1 cellular context compared by ENCODE assay signal in genomic region chr9:34185778-34186551, GRCh38.
A peak's percentile ranks its signal among the peaks of the same experiment; 100 is the strongest.
TF ChIP-seq lines count a peak whose summit lies in the region.

No MANE protein-coding gene starts in this region.

TF ChIP-seq in K562, 482 proteins besides CTCF, POLR2A, EP300 and RAD21 (continued from another document):
- peak; percentile 84 for TF ChIP-seq HMBOX1 (IDR thresholded peaks at IDR 0.05)
- peak; percentile 70 for TF ChIP-seq SMAD4 (CRISPR knock-in tag; conservative IDR thresholded peaks at IDR 0.05)
- no peak for TF ChIP-seq ILK (tag; IDR thresholded peaks at IDR 0.05; ENCODE audit: borderline replicate concordance, low read depth)
- TF ChIP-seq ETV1 (tag; conservative IDR thresholded peaks at IDR 0.05; ENCODE audit: low read depth), result peak; percentile 31; the same call in 1 of the 2 replicates
- TF ChIP-seq MAFG (tag; conservative IDR thresholded peaks at IDR 0.05), result peak; percentile 69
- no peak for TF ChIP-seq DIDO1 (tag; IDR thresholded peaks at IDR 0.05; ENCODE audit: low read depth)
- TF ChIP-seq MGA (IDR thresholded peaks at IDR 0.05), result no peak
- no peak for TF ChIP-seq CCAR2 (IDR thresholded peaks at IDR 0.05; ENCODE audit: low read depth, low read length)
- TF ChIP-seq TARDBP (IDR thresholded peaks at IDR 0.05), result no peak
- TF ChIP-seq CEBPB (tag; IDR thresholded peaks at IDR 0.05), result peak; percentile 68; the same call in 1 of the 2 replicates
- no peak for TF ChIP-seq TAF15 (IDR thresholded peaks at IDR 0.05; ENCODE audit: low read depth, low read length)
- TF ChIP-seq NCOA4 (IDR thresholded peaks at IDR 0.05; ENCODE audit: partially characterized antibody), result no peak
- TF ChIP-seq ATF3 (IDR thresholded peaks at IDR 0.05), result peak; percentile 48
- no peak for TF ChIP-seq ATF3 (CRISPR knock-in tag; conservative IDR thresholded peaks at IDR 0.05)
- peak; percentile 58; the same call in 1 of the 2 replicates for TF ChIP-seq SPI1 (IDR thresholded peaks at IDR 0.05; ENCODE audit: borderline replicate concordance, low read depth, low read length)
- TF ChIP-seq ZBTB1 (CRISPR knock-in tag; IDR thresholded peaks at IDR 0.05; ENCODE audit: borderline replicate concordance, low read depth), result no peak
- 0 out of 4 replicates have a peak, but pooled peaks of 1 of the 2 experiments have one; percentile 17 for TF ChIP-seq TBL1XR1 (IDR thresholded peaks at IDR 0.05; ENCODE audit: low read length in 2 of 2)
- TF ChIP-seq ARID1B (IDR thresholded peaks at IDR 0.05), result peak; percentile 33; the same call in 1 of the 2 replicates
- TF ChIP-seq DACH1 (IDR thresholded peaks at IDR 0.05; ENCODE audit: partially characterized antibody), result peak; percentile 24
- no peak for TF ChIP-seq KLF16 (IDR thresholded peaks at IDR 0.05)
- no peak for TF ChIP-seq PCBP2 (IDR thresholded peaks at IDR 0.05; ENCODE audit: low read depth, low read length, poor library complexity, severe bottlenecking)
- peak; percentile 47; the same call in 1 of the 2 replicates for TF ChIP-seq NCOR1 (IDR thresholded peaks at IDR 0.05)
- TF ChIP-seq FOSL1 (tag; conservative IDR thresholded peaks at IDR 0.05), result peak; percentile 82
- TF ChIP-seq C11orf30 (IDR thresholded peaks at IDR 0.05; ENCODE audit: low read depth), result peak; percentile 76
- TF ChIP-seq CEBPG (CRISPR knock-in tag; IDR thresholded peaks at IDR 0.05), result no peak
- peak; percentile 47 to 81; a peak in 3 of 4 replicates for TF ChIP-seq CEBPG (tag; conservative IDR thresholded peaks at IDR 0.05 in 1 of 2, IDR thresholded peaks at IDR 0.05 in 1 of 2)
- peak; percentile 36 to 47; a peak in 3 of 4 replicates for TF ChIP-seq KDM1A (IDR thresholded peaks at IDR 0.05)
- peak; percentile 26 for TF ChIP-seq CBFA2T3 (IDR thresholded peaks at IDR 0.05)
- TF ChIP-seq SMARCA4 (IDR thresholded peaks at IDR 0.05), result 0 out of 2 replicates have a peak, but pooled peaks have one; percentile 49
- TF ChIP-seq MAFF (IDR thresholded peaks at IDR 0.05; ENCODE audit: low read length), result peak; percentile 51; the same call in 1 of the 2 replicates
- TF ChIP-seq ZNF316 (IDR thresholded peaks at IDR 0.05), result peak; percentile 91
- TF ChIP-seq ZNF780A (CRISPR knock-in tag; IDR thresholded peaks at IDR 0.05), result no peak
- TF ChIP-seq SMARCE1 (IDR thresholded peaks at IDR 0.05), result 0 out of 2 replicates have a peak, but pooled peaks have one; percentile 25
